Comparison of ENCODE assay signal across 6 cellular contexts in genomic region chr12:29838768-29839167, GRCh38.
"Had no signal": no experiment of that assay in that cellular context is flagged by ENCODE, and none has a peak within 500 bp of the region (broad histone marks: within the 10 kb centered on the region; RNA-seq: fewer than 3 reads in every experiment).

No MANE protein-coding gene starts in this region.

- H3K27ac ChIP-seq: HL-60, KMS-11 had no signal

- H3K4me3 ChIP-seq: K562 had no signal

- DNase-seq: IMR-90, KBM-7, KG1 had no signal
